ENCODE assay signal across 8 cellular contexts in the genomic region with DNA sequence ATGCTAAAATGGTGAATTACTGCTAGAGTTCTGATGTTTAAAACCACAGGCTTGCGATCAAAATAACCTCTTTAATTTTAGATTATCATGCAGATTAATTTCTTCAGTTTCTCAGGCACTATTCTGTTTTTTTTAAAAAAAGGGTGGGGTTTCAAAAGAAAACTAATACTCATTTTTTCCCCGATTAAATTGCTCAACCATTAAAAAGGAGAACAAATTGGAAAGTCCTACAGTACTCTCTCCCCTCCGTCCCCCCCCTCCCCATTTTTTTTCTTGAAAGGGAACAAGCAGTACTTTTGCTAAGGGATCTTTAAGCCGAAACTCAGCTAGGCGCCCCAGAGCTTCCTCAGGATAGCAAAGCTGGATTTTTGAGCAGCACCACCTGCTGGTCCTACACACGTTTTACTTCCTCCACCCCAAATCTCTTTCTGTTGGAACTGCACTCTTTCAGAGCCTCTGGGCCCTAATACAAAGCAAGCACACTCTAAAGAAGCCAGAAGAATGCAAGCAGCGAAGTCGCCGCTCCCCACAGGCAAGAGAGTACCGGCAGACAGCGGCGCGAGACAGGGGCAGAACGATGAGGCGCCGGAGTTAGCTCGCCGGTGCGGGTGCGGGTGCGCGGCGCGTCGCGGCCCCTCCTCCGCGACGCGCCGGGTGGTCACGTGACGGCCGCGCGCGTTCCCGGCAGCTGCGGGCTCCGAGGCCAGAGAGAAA. TPM values are rescaled to one million over a fixed set of nuclear protein-coding genes. Genes with fewer than 3 reads are reported as not detected.
DNase-seq lines count a peak whose midpoint lies in the region; ATAC-seq and TF ChIP-seq lines count a peak whose summit lies in the region.

A gene with protein sequence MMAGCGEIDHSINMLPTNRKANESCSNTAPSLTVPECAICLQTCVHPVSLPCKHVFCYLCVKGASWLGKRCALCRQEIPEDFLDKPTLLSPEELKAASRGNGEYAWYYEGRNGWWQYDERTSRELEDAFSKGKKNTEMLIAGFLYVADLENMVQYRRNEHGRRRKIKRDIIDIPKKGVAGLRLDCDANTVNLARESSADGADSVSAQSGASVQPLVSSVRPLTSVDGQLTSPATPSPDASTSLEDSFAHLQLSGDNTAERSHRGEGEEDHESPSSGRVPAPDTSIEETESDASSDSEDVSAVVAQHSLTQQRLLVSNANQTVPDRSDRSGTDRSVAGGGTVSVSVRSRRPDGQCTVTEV (plus strand): TSS at position 687 of the 714 bp plus-strand sequence. CDS start 13,475 bp downstream, outside the sequence.

- H3K27ac ChIP-seq in adrenal gland (peak within 1 kb of the TSS; percentile 95 to 100 (median 99)), left ventricle myocardium inferior (replicated peaks) (peak within 1 kb of the TSS; percentile 100), upper lobe of left lung (peak within 1 kb of the TSS; percentile 99 to 100 (median 100))

- WGBS in adrenal gland, 4 donors, result 0 to 1% (median 0%) methylated on average over 10 to 40 of the region's 40 CpGs
- WGBS in upper lobe of left lung, 2 donors, result 0 to 1% methylated on average over 9 to 40 of the region's 40 CpGs

- no peak for TF ChIP-seq EP300 in upper lobe of left lung (IDR thresholded peaks at IDR 0.05)

- H3K4me1 ChIP-seq in adrenal gland (replicated peaks in 1 of 2), result peaks cover 21 to 37% of the 10 kb centered on the region in 2 donors
- peaks cover 57% of the 10 kb centered on the region for H3K4me1 ChIP-seq in left ventricle myocardium inferior
- H3K4me1 ChIP-seq in upper lobe of left lung, result peaks cover 23 to 34% (median 29%) of the 10 kb centered on the region in 4 donors

- intact Hi-C loops in adrenal gland (cut with DNase I), result no loop called here
- intact Hi-C loops in left ventricle myocardium inferior (cut with micrococcal nuclease), result no loop called here
- intact Hi-C loops in posterior vena cava (cut with DNase I), result no loop called here

- H3K4me3 ChIP-seq in adrenal gland (peak within 1 kb of the TSS; percentile 75 to 93 (median 86)), left ventricle myocardium inferior (peak within 1 kb of the TSS; percentile 94), upper lobe of left lung (peak within 1 kb of the TSS; percentile 78 to 92 (median 84))

- TF ChIP-seq CTCF in GM12873 (IDR thresholded peaks at IDR 0.05; ENCODE audit: insufficient read depth, low read depth, low read length, missing control alignments) (peak; percentile 85), adrenal gland (IDR thresholded peaks at IDR 0.05) (peak; percentile 61 to 84 (median 72)), left ventricle myocardium inferior (IDR thresholded peaks at IDR 0.05; ENCODE audit: borderline replicate concordance) (peak; percentile 84), upper lobe of left lung (IDR thresholded peaks at IDR 0.05) (peak; percentile 63 to 89 (median 81))

- H3K27me3 ChIP-seq in adrenal gland, result no peaks in the 10 kb centered on the region
- H3K27me3 ChIP-seq in left ventricle myocardium inferior (ENCODE audit: low read depth), result no peaks in the 10 kb centered on the region
- no peaks in the 10 kb centered on the region for H3K27me3 ChIP-seq in upper lobe of left lung

- H3K9me3 ChIP-seq in adrenal gland (replicated peaks in 1 of 3), result no peaks in the 10 kb centered on the region
- H3K9me3 ChIP-seq in left ventricle myocardium inferior (replicated peaks), result no peaks in the 10 kb centered on the region
- no peaks in the 10 kb centered on the region for H3K9me3 ChIP-seq in upper lobe of left lung

- no peak for TF ChIP-seq POLR2A in adrenal gland (IDR thresholded peaks at IDR 0.05)
- no peak for TF ChIP-seq POLR2A in upper lobe of left lung (IDR thresholded peaks at IDR 0.05)

- no peaks in the 10 kb centered on the region for H3K36me3 ChIP-seq in adrenal gland (replicated peaks in 1 of 2)
- no peaks in the 10 kb centered on the region for H3K36me3 ChIP-seq in left ventricle myocardium inferior
- no peaks in the 10 kb centered on the region for H3K36me3 ChIP-seq in upper lobe of left lung

- DNase-seq in NCI-H1105 treated with DMSO at 0.1 percent for 48 hours (lab: John Stamatoyannopoulos, UW) (peak; percentile 96), T follicular helper cell (ENCODE audit: low read depth) (peak; percentile 56), adrenal gland (peak; percentile 83 to 92 (median 84)), left ventricle myocardium inferior (peak; percentile 86), posterior vena cava (ENCODE audit: low spot score) (peak; percentile 94), upper lobe of left lung (peak; percentile 86 to 97)

- ATAC-seq in HG02759 (IDR thresholded peaks at IDR 0.05; ENCODE audit: unreplicated experiment) (peak; percentile 87), upper lobe of left lung (ENCODE audit: low FRiP score in 2 of 2) (peak; percentile 93 to 97)

RNA-seq across cellular contexts. Expression of the gene that starts here (rescaled TPM):
- total RNA-seq in adrenal gland, result 10 to 100 TPM; 25.6 to 59.3 (median 43.9) TPM
- 10 to 100 TPM; 36.4 to 47.9 (median 47.8) TPM for polyA plus RNA-seq in adrenal gland
- total RNA-seq in left ventricle myocardium inferior, result 48.7 TPM
- total RNA-seq in posterior vena cava, result 10 to 100 TPM; 46.7 to 56.8 TPM
- total RNA-seq in upper lobe of left lung, result 100 to 1,000 TPM in 1 of 6 donors, 10 to 100 TPM in 5; 28.1 to 106 (median 53.0) TPM

Comparison
In these comparisons a context has a peak if more than half of its experiments do, and no peak if none do; other contexts are left out.
1. Peak in every context shown above with its lines: DNase-seq, ATAC-seq, H3K4me3 ChIP-seq and H3K27ac ChIP-seq.